Comparison of ENCODE assay signal across 43 cellular contexts in genomic region chr17:7528842-7529241, GRCh38. TPM values are rescaled to one million over a fixed set of nuclear protein-coding genes. Genes with fewer than 3 reads are reported as not detected.
"Had no signal": no experiment of that assay in that cellular context is flagged by ENCODE, and none has a peak within 500 bp of the region (broad histone marks: within the 10 kb centered on the region; RNA-seq: fewer than 3 reads in every experiment).

No MANE protein-coding gene starts in this region.

- H3K4me3 Mint-ChIP-seq: activated naive CD4-positive, alpha-beta T cell treated with anti-CD3 and anti-CD28 coated beads for 36 hours; activated naive CD4-positive, alpha-beta T cell treated with anti-CD3 and anti-CD28 coated beads, Interleukin-2, amount 10 ng/mL, durations not matched to agents 7 days and 5 days; activated naive CD4-positive, alpha-beta T cell treated with anti-CD3 and anti-CD28 coated beads, Interleukin-2, amount 50 U/mL, for 24 hours; activated naive CD8-positive, alpha-beta T cell; activated naive CD8-positive, alpha-beta T cell treated with anti-CD3 and anti-CD28 coated beads for 36 hours; activated naive CD8-positive, alpha-beta T cell treated with anti-CD3 and anti-CD28 coated beads, Interleukin-2, amount 10 ng/mL, durations not matched to agents 7 days and 5 days; activated naive CD8-positive, alpha-beta T cell treated with anti-CD3 and anti-CD28 coated beads, Interleukin-2, amount 50 U/mL, for 24 hours; activated T-cell treated with anti-CD3 and anti-CD28 coated beads, Interleukin-2, amount 50 U/mL, for 24 hours; activated T-cell treated with anti-CD3 and anti-CD28 coated beads, Interleukin-2, amount 50 U/mL, for 4 hours; activated T-cell treated with anti-CD3 and anti-CD28 coated beads, Interleukin-2, amount 50 U/mL, for 72 hours; activated T-helper 1 cell treated with anti-CD3 and anti-CD28 coated beads, Interleukin-12 subunit alpha, Interleukin-12 subunit beta, Interleukin-2, Interleukin-4 antibody, amounts not matched to agents 30 ng/mL and 10 ng/mL and 1 ng/mL, durations not matched to agents 14 hours and 24 hours and 36 hours; activated T-helper 17 cell treated with anti-CD3 and anti-CD28 coated beads, Interleukin-2, amount 50 U/mL, for 72 hours; brain; central memory CD8-positive, alpha-beta T cell had no signal

- H3K4me3 ChIP-seq: adrenal gland, ascending aorta, body of pancreas, breast epithelium, cardiac muscle cell, colonic mucosa had no signal

- H3K9me3 ChIP-seq: colonic mucosa had no signal

- H3K4me1 Mint-ChIP-seq: activated naive CD4-positive, alpha-beta T cell treated with anti-CD3 and anti-CD28 coated beads, Interleukin-2, amount 10 ng/mL, durations not matched to agents 7 days and 5 days; activated naive CD4-positive, alpha-beta T cell treated with anti-CD3 and anti-CD28 coated beads, Interleukin-2, amount 50 U/mL, for 24 hours; activated naive CD8-positive, alpha-beta T cell treated with anti-CD3 and anti-CD28 coated beads for 36 hours; activated naive CD8-positive, alpha-beta T cell treated with anti-CD3 and anti-CD28 coated beads, Interleukin-2, amount 10 ng/mL, durations not matched to agents 7 days and 5 days; activated naive CD8-positive, alpha-beta T cell treated with anti-CD3 and anti-CD28 coated beads, Interleukin-2, amount 50 U/mL, for 24 hours; activated T-helper 17 cell treated with anti-CD3 and anti-CD28 coated beads, Interleukin-2, amount 50 U/mL, for 72 hours; brain; central memory CD8-positive, alpha-beta T cell had no signal

- H3K27me3 Mint-ChIP-seq: activated naive CD4-positive, alpha-beta T cell treated with anti-CD3 and anti-CD28 coated beads, Interleukin-2, amount 50 U/mL, for 24 hours; activated naive CD8-positive, alpha-beta T cell; activated naive CD8-positive, alpha-beta T cell treated with anti-CD3 and anti-CD28 coated beads for 36 hours; activated naive CD8-positive, alpha-beta T cell treated with anti-CD3 and anti-CD28 coated beads, Interleukin-2, amount 10 ng/mL, durations not matched to agents 7 days and 5 days; activated naive CD8-positive, alpha-beta T cell treated with anti-CD3 and anti-CD28 coated beads, Interleukin-2, amount 50 U/mL, for 24 hours; activated T-cell treated with anti-CD3 and anti-CD28 coated beads, Interleukin-2, amount 50 U/mL, for 24 hours; activated T-helper 17 cell treated with anti-CD3 and anti-CD28 coated beads, Interleukin-2, amount 50 U/mL, for 72 hours; central memory CD8-positive, alpha-beta T cell had no signal

- H3K36me3 Mint-ChIP-seq: activated naive CD4-positive, alpha-beta T cell treated with anti-CD3 and anti-CD28 coated beads, Interleukin-2, amount 50 U/mL, for 24 hours; activated naive CD8-positive, alpha-beta T cell had no signal

- H3K27ac Mint-ChIP-seq: activated naive CD4-positive, alpha-beta T cell treated with anti-CD3 and anti-CD28 coated beads for 36 hours; activated naive CD4-positive, alpha-beta T cell treated with anti-CD3 and anti-CD28 coated beads, Interleukin-2, amount 10 ng/mL, durations not matched to agents 7 days and 5 days; activated naive CD4-positive, alpha-beta T cell treated with anti-CD3 and anti-CD28 coated beads, Interleukin-2, amount 50 U/mL, for 24 hours; activated naive CD4-positive, alpha-beta T cell treated with anti-CD3 and anti-CD28 coated beads, Interleukin-2, amount 50 U/mL, for 72 hours; activated naive CD8-positive, alpha-beta T cell; activated naive CD8-positive, alpha-beta T cell treated with anti-CD3 and anti-CD28 coated beads for 36 hours; activated naive CD8-positive, alpha-beta T cell treated with anti-CD3 and anti-CD28 coated beads, Interleukin-2, amount 10 ng/mL, durations not matched to agents 7 days and 5 days; activated naive CD8-positive, alpha-beta T cell treated with anti-CD3 and anti-CD28 coated beads, Interleukin-2, amount 50 U/mL, for 24 hours; activated T-cell treated with anti-CD3 and anti-CD28 coated beads, Interleukin-2, amount 50 U/mL, for 24 hours; activated T-cell treated with anti-CD3 and anti-CD28 coated beads, Interleukin-2, amount 50 U/mL, for 72 hours; activated T-helper 1 cell treated with anti-CD3 and anti-CD28 coated beads, Interleukin-12 subunit alpha, Interleukin-12 subunit beta, Interleukin-2, Interleukin-4 antibody, amounts not matched to agents 30 ng/mL and 10 ng/mL and 1 ng/mL, durations not matched to agents 14 hours and 24 hours and 36 hours; activated T-helper 17 cell treated with anti-CD3 and anti-CD28 coated beads, Interleukin-2, amount 50 U/mL, for 72 hours; activated T-helper 2 cell treated with anti-CD3 and anti-CD28 coated beads, Interferon-gamma antibody, Interleukin-2, Interleukin-4, amounts not matched to agents 10 μg/mL and 5 μg/mL and 100 μg/mL, durations not matched to agents 14 hours and 24 hours and 36 hours; brain had no signal

- DNase-seq: activated effector memory CD4-positive, alpha-beta T cell treated with anti-CD3 and anti-CD28 coated beads, Interleukin-2, amount 50 U/mL, for 16 hours; activated effector memory CD4-positive, alpha-beta T cell treated with Interleukin-2 at 50 U/mL for 16 hours; activated gamma-delta T cell; activated gamma-delta T cell treated with Interleukin-2 at 50 U/mL for 16 hours; activated naive CD4-positive, alpha-beta T cell; activated naive CD4-positive, alpha-beta T cell treated with anti-CD3 and anti-CD28 coated beads for 36 hours; activated naive CD4-positive, alpha-beta T cell treated with anti-CD3 and anti-CD28 coated beads, Interleukin-2, amount 10 ng/mL, durations not matched to agents 7 days and 5 days; activated naive CD4-positive, alpha-beta T cell treated with Interleukin-2 at 50 U/mL for 16 hours; activated naive CD8-positive, alpha-beta T cell treated with anti-CD3 and anti-CD28 coated beads for 36 hours; activated naive CD8-positive, alpha-beta T cell treated with anti-CD3 and anti-CD28 coated beads, Interleukin-2, amount 10 ng/mL, durations not matched to agents 7 days and 5 days; activated naive CD8-positive, alpha-beta T cell treated with anti-CD3 and anti-CD28 coated beads, Interleukin-2, amount 50 U/mL, for 24 hours; activated T-cell treated with anti-CD3 and anti-CD28 coated beads, Interleukin-2, amount 50 U/mL, for 24 hours; activated T-cell treated with anti-CD3 and anti-CD28 coated beads, Interleukin-2, amount 50 U/mL, for 4 hours; activated T-cell treated with anti-CD3 and anti-CD28 coated beads, Interleukin-2, amount 50 U/mL, for 48 hours; activated T-cell treated with anti-CD3 and anti-CD28 coated beads, Interleukin-2, amount 50 U/mL, for 72 hours; adrenal gland; amniotic stem cell; amygdala; anterior cingulate cortex; aorta; body of pancreas; brain microvascular endothelial cell; caudate nucleus; central memory CD4-positive, alpha-beta T cell; cerebellar nuclear complex; colonic mucosa had no signal

- H3K9me3 Mint-ChIP-seq: activated naive CD4-positive, alpha-beta T cell treated with anti-CD3 and anti-CD28 coated beads, Interleukin-2, amount 50 U/mL, for 24 hours; activated naive CD8-positive, alpha-beta T cell treated with anti-CD3 and anti-CD28 coated beads, Interleukin-2, amount 50 U/mL, for 24 hours; activated T-cell treated with anti-CD3 and anti-CD28 coated beads, Interleukin-2, amount 50 U/mL, for 4 hours; activated T-helper 17 cell treated with anti-CD3 and anti-CD28 coated beads, Interleukin-2, amount 50 U/mL, for 72 hours; central memory CD8-positive, alpha-beta T cell had no signal

- H3K27ac ChIP-seq: adrenal gland, ascending aorta, body of pancreas, brain microvascular endothelial cell, breast epithelium, cardiac muscle cell, colonic mucosa had no signal

- H3K27me3 ChIP-seq: adrenal gland, ascending aorta, body of pancreas, brain microvascular endothelial cell, breast epithelium, cardiac muscle cell, colonic mucosa had no signal

- ATAC-seq: activated naive CD4-positive, alpha-beta T cell treated with anti-CD3 and anti-CD28 coated beads, Interleukin-2, amount 50 U/mL, for 72 hours; activated naive CD8-positive, alpha-beta T cell treated with anti-CD3 and anti-CD28 coated beads, Interleukin-2, amount 50 U/mL, for 24 hours; activated T-cell treated with anti-CD3 and anti-CD28 coated beads, Interleukin-2, amount 50 U/mL, for 4 hours; activated T-cell treated with anti-CD3 and anti-CD28 coated beads, Interleukin-2, amount 50 U/mL, for 72 hours; activated T-helper 17 cell treated with anti-CD3 and anti-CD28 coated beads, Interleukin-2, amount 50 U/mL, for 72 hours; body of pancreas had no signal

- H3K36me3 ChIP-seq: adrenal gland, ascending aorta, brain microvascular endothelial cell, breast epithelium, cardiac muscle cell, colonic mucosa had no signal

- H3K4me1 ChIP-seq: adrenal gland, ascending aorta, breast epithelium, colonic mucosa had no signal

- FAIRE-seq: bronchial epithelial cell, colon had no signal

RNA-seq across cellular contexts. Expression of gene SLC35G6, which starts 47.6 kb away (rescaled TPM):
- total RNA-seq: activated naive CD4-positive, alpha-beta T cell treated with anti-CD3 and anti-CD28 coated beads for 36 hours; activated naive CD4-positive, alpha-beta T cell treated with anti-CD3 and anti-CD28 coated beads, Interleukin-2, amount 50 U/mL, for 72 hours; activated naive CD8-positive, alpha-beta T cell treated with anti-CD3 and anti-CD28 coated beads for 36 hours; activated naive CD8-positive, alpha-beta T cell treated with anti-CD3 and anti-CD28 coated beads, Interleukin-2, amount 10 ng/mL, durations not matched to agents 7 days and 5 days; activated T-cell treated with anti-CD3 and anti-CD28 coated beads, Interleukin-2, amount 50 U/mL, for 4 hours; activated T-helper 1 cell treated with anti-CD3 and anti-CD28 coated beads, Interleukin-12 subunit alpha, Interleukin-12 subunit beta, Interleukin-2, Interleukin-4 antibody, amounts not matched to agents 30 ng/mL and 10 ng/mL and 1 ng/mL, durations not matched to agents 14 hours and 24 hours and 36 hours; activated T-helper 17 cell treated with anti-CD3 and anti-CD28 coated beads, Interleukin-2, amount 50 U/mL, for 72 hours; activated T-helper 2 cell treated with anti-CD3 and anti-CD28 coated beads, Interferon-gamma antibody, Interleukin-2, Interleukin-4, amounts not matched to agents 10 μg/mL and 5 μg/mL and 100 μg/mL, durations not matched to agents 14 hours and 24 hours and 36 hours; adrenal gland; aorta; ascending aorta; body of pancreas; breast epithelium; bronchial epithelial cell; cardiac muscle cell; cardiac septum; cerebellum; chondrocyte; colonic mucosa had no signal
- polyA plus RNA-seq: adipose tissue, aorta had no signal
